8 cellular contexts compared by ENCODE assay signal in genomic region chr1:112955678-112956502, GRCh38. TPM values are rescaled to one million over a fixed set of nuclear protein-coding genes. Genes with fewer than 3 reads are reported as not detected.
A peak's percentile ranks its signal among the peaks of the same experiment; 100 is the strongest.
DNase-seq lines count a peak whose midpoint lies in the region; ATAC-seq and TF ChIP-seq lines count a peak whose summit lies in the region.

SLC16A1 (minus strand) TSS chr1:112956196; CDS start chr1:112929308, 26,888 bp downstream.

- H3K79me2 ChIP-seq in PC-3 (ENCODE audit: low read length): peaks cover 97% of the 10 kb centered on the region

- peak; percentile 11; the same call in 1 of the 2 replicates for TF ChIP-seq CTCF in PC-3 (conservative IDR thresholded peaks at IDR 0.05; ENCODE audit: low read depth, low read length)

- H3K36me3 ChIP-seq in PC-3 (ENCODE audit: low read depth, low read length): peaks cover 10% of the 10 kb centered on the region; the same call in 1 of the 2 replicates
- H3K36me3 ChIP-seq in muscle layer of colon (ENCODE audit: insufficient read depth, low read length): peaks cover under 1% of the 10 kb centered on the region

- H3K9ac ChIP-seq in PC-3 (ENCODE audit: low read length): peak within 1 kb of the TSS; percentile 93
- H3K9ac ChIP-seq in muscle layer of colon (ENCODE audit: low read length): peak within 1 kb of the TSS; percentile 85

- H3K4me1 ChIP-seq in PC-3 (ENCODE audit: insufficient read depth, low read length): peaks cover 28% of the 10 kb centered on the region
- peaks cover 19% of the 10 kb centered on the region for H3K4me1 ChIP-seq in muscle layer of colon (ENCODE audit: insufficient read depth, low read length)

- H4K20me1 ChIP-seq in PC-3 (ENCODE audit: low read length): peaks cover 42% of the 10 kb centered on the region

- in situ Hi-C loops in KBM-7 (cut with MboI; ENCODE audit: low pct_unique_long_range_greater_than_20kb, low sequenced_read_pairs): no loop called here

- POLR2A ChIA-PET in PC-3 (lab: Charles Lee; ENCODE audit: unreplicated experiment): interaction anchor here (0.5 to 1.0 kb wide), 8 partner anchors 21 to 407 kb away, joined by 3 to 9 read pairs (median 4); no protein-coding TSS in a partner anchor

- DNase-seq in DMS79 (lab: John Stamatoyannopoulos, UW) (peak; percentile 56), KBM-7 (peak; percentile 97), PC-3 (peak; percentile 92), activated T-cell treated with anti-CD3 and anti-CD28 coated beads for 48 hours (ENCODE audit: low read depth) (peak; percentile 93), erythroblast (lab: John Stamatoyannopoulos, UW) (peak; percentile 93 to 95)
- peak; percentile 71 to 73 for DNase-seq in stimulated activated CD8-positive, alpha-beta memory T cell treated with anti-CD3 and anti-CD28 coated beads, Interleukin-7, amount 100 ng/mL, for 1 hour (ENCODE audit: low read depth in 2 of 2)

- peak within 1 kb of the TSS; percentile 68 for H3K27ac ChIP-seq in PC-3 (ENCODE audit: low read length)
- peak within 1 kb of the TSS; percentile 86 for H3K27ac ChIP-seq in muscle layer of colon (ENCODE audit: low read depth, low read length)

- H3K9me3 ChIP-seq in PC-3 (ENCODE audit: low read length) (no peaks in the 10 kb centered on the region), muscle layer of colon (ENCODE audit: low read length) (no peaks in the 10 kb centered on the region)

- CTCF ChIA-PET in PC-3 (lab: Charles Lee): interaction anchor here (1.2 to 1.3 kb wide), 2 partner anchors 86 to 117 kb away, joined by 11 to 14 read pairs; partner anchors contain the start of gene LRIG2

- H3K4me3 ChIP-seq in PC-3 (ENCODE audit: low read length) (peak within 1 kb of the TSS; percentile 82), muscle layer of colon (ENCODE audit: low read depth in 1 of 2, low read length in 2 of 2) (peak within 1 kb of the TSS; percentile 38 to 93)

- BruUV-seq in PC-3 (replicated peaks; lab: Mats Ljungman, UMichigan): no TSS peak

- TF ChIP-seq POLR2A in erythroblast (IDR thresholded peaks at IDR 0.05; ENCODE audit: low read length): peak; percentile 77

- H3K9me2 ChIP-seq in PC-3 (replicated peaks; ENCODE audit: low read length): no peaks in the 10 kb centered on the region

- H3K27me3 ChIP-seq in PC-3 (ENCODE audit: low read length): no peaks in the 10 kb centered on the region
- no peaks in the 10 kb centered on the region for H3K27me3 ChIP-seq in muscle layer of colon (ENCODE audit: control insufficient read depth in 1 of 2, insufficient read depth in 2 of 2, low read length in 2 of 2)

- peak within 1 kb of the TSS; percentile 89 for H3K4me2 ChIP-seq in PC-3 (ENCODE audit: low read length)

- ATAC-seq in GM21723 (IDR thresholded peaks at IDR 0.05; ENCODE audit: unreplicated experiment) (peak; percentile 66), PC-3 (peak; percentile 75)

- intact Hi-C loops in PC-3 (cut with micrococcal nuclease): loop anchor here (1.0 to 5.0 kb wide), 5 partner anchors 21 to 239 kb away; partner anchors contain the start of gene PPM1J

- H3F3A ChIP-seq in PC-3 (ENCODE audit: low read length, unreplicated experiment): no peaks in the 10 kb centered on the region

- peak within 1 kb of the TSS; percentile 83 for H2AFZ ChIP-seq in PC-3 (ENCODE audit: low read length)

RNA-seq across cellular contexts. Expression of gene SLC16A1, which starts in this region (rescaled TPM):
- 103 and 116 TPM in 2 replicates for total RNA-seq in PC-3 (2014; rRNA removed)

Comparison
In these comparisons a context has a peak if more than half of its experiments do, and no peak if none do; other contexts are left out.
1. Peak in every context shown above with its lines: DNase-seq, ATAC-seq, H3K4me3 ChIP-seq and H3K27ac ChIP-seq.